Comparison of ENCODE assay signal across 12 cellular contexts in genomic region chr17:79732804-79733691, GRCh38.
A peak's percentile ranks its signal among the peaks of the same experiment; 100 is the strongest.
DNase-seq lines count a peak whose midpoint lies in the region; ATAC-seq and TF ChIP-seq lines count a peak whose summit lies in the region.
"Had no signal": no experiment of that assay in that cellular context is flagged by ENCODE, and none has a peak within 500 bp of the region (broad histone marks: within the 10 kb centered on the region; RNA-seq: fewer than 3 reads in every experiment).

No MANE protein-coding gene starts in this region.

- H4K20me1 ChIP-seq in Loucy (ENCODE audit: insufficient read depth, low read length, poor library complexity, severe bottlenecking): no peaks in the 10 kb centered on the region

- no peak for TF ChIP-seq CTCF in Loucy (conservative IDR thresholded peaks at IDR 0.05; ENCODE audit: low read length)
- TF ChIP-seq CTCF in coronary artery (IDR thresholded peaks at IDR 0.05): no peak
- TF ChIP-seq CTCF in nephron progenitor cell (IDR thresholded peaks at IDR 0.05): no peak

- DNase-seq in EH (ENCODE audit: low read depth) (peak; percentile 6), coronary artery (ENCODE audit: low spot score) (no peak), nephron progenitor cell (no peak), GM19240 (ENCODE audit: insufficient read length, low spot score) (no peak), NCI-H1417 treated with DMSO at 0.1 percent for 48 hours (lab: John Stamatoyannopoulos, UW) (no peak)
- DNase-seq in stimulated activated CD4-positive, alpha-beta T cell treated with anti-CD3 and anti-CD28 coated beads, Interleukin-4, amount 100 ng/mL, for 24 hours: no peak
- DNase-seq: DMS79, NCI-H1694 treated with DMSO at 0.1 percent for 48 hours had no signal

- H3K27ac Mint-ChIP-seq in nephron progenitor cell: peak overlapping the region; percentile 69
- H3K27ac Mint-ChIP-seq: T-cell had no signal

- H3K4me3 Mint-ChIP-seq in nephron progenitor cell: no peak overlapping the region

- H2AFZ ChIP-seq in Loucy (ENCODE audit: low read length): peak overlapping the region; percentile 25; the same call in 1 of the 2 replicates

- no peaks in the 10 kb centered on the region for H3F3A ChIP-seq in Loucy (ENCODE audit: low read depth)

- H3K9ac ChIP-seq in Loucy (ENCODE audit: low read depth, low read length, poor library complexity, severe bottlenecking): no peak overlapping the region

- H3K4me1 Mint-ChIP-seq in nephron progenitor cell: peaks cover 43% of the 10 kb centered on the region

- no peaks in the 10 kb centered on the region for H3K9me2 ChIP-seq in Loucy (replicated peaks; ENCODE audit: low read depth, low read length)

- H3K36me3 Mint-ChIP-seq in nephron progenitor cell (ENCODE audit: low read depth): no peaks in the 10 kb centered on the region
- H3K36me3 Mint-ChIP-seq: activated naive CD4-positive, alpha-beta T cell treated with anti-CD3 and anti-CD28 coated beads, Interleukin-2, amount 50 U/mL, for 72 hours; T-cell had no signal

- H3K4me2 ChIP-seq in Loucy (ENCODE audit: low read depth, low read length, poor library complexity, severe bottlenecking): peak overlapping the region; percentile 40

- no peak for ATAC-seq in GM18519 (IDR thresholded peaks at IDR 0.05; ENCODE audit: low FRiP score, unreplicated experiment)

- no peaks in the 10 kb centered on the region for H3K27me3 ChIP-seq in Loucy (ENCODE audit: insufficient read depth, low read length, poor library complexity, severe bottlenecking)

- H3K27ac ChIP-seq in coronary artery: no peak overlapping the region

- H3K9me3 Mint-ChIP-seq in nephron progenitor cell: no peaks in the 10 kb centered on the region
- H3K9me3 Mint-ChIP-seq: activated naive CD4-positive, alpha-beta T cell treated with anti-CD3 and anti-CD28 coated beads, Interleukin-2, amount 50 U/mL, for 72 hours; T-cell had no signal

- no peaks in the 10 kb centered on the region for H3K79me2 ChIP-seq in Loucy (ENCODE audit: insufficient read depth, low read length)

- peak overlapping the region; percentile 53 for H3K4me3 ChIP-seq in Loucy (ENCODE audit: low read length, poor library complexity, severe bottlenecking)
- peak overlapping the region; percentile 25 for H3K4me3 ChIP-seq in coronary artery

- no peaks in the 10 kb centered on the region for H3K9me3 ChIP-seq in Loucy (ENCODE audit: insufficient read depth, low read depth, low read length)

- H3K27me3 Mint-ChIP-seq in nephron progenitor cell (ENCODE audit: low read depth, poor library complexity): peaks cover 16% of the 10 kb centered on the region

- H3K4me1 ChIP-seq in Loucy (ENCODE audit: insufficient read depth, low read length, poor library complexity, severe bottlenecking): no peaks in the 10 kb centered on the region

- H3K36me3 ChIP-seq in Loucy (ENCODE audit: insufficient read depth, low read length): no peaks in the 10 kb centered on the region
